8 cellular contexts compared by ENCODE assay signal in genomic region chr14:51780006-51780692, GRCh38.
A peak's percentile ranks its signal among the peaks of the same experiment; 100 is the strongest.
DNase-seq lines count a peak whose midpoint lies in the region; ATAC-seq and TF ChIP-seq lines count a peak whose summit lies in the region.

No MANE protein-coding gene starts in this region.

- peak overlapping the region; percentile 35 for H3K4me3 Mint-ChIP-seq in Calu3 (ENCODE audit: low read depth, unreplicated experiment)
- no peak overlapping the region for H3K4me3 Mint-ChIP-seq in activated CD4-positive, alpha-beta memory T cell treated with anti-CD3 and anti-CD28 coated beads, Interleukin-2, amount 10 ng/mL, durations not matched to agents 7 days and 5 days

- no peaks in the 10 kb centered on the region for H3K27me3 ChIP-seq in lung (ENCODE audit: control insufficient read depth, insufficient read depth)

- H3K27ac Mint-ChIP-seq in Calu3 (ENCODE audit: unreplicated experiment) = no peak overlapping the region
- no peak overlapping the region for H3K27ac Mint-ChIP-seq in activated CD4-positive, alpha-beta memory T cell treated with anti-CD3 and anti-CD28 coated beads, Interleukin-2, amount 10 ng/mL, durations not matched to agents 7 days and 5 days

- DNase-seq in Calu3 = peak; percentile 67
- DNase-seq in NCI-H526 treated with DMSO at 0.1 percent for 48 hours (lab: John Stamatoyannopoulos, UW) = peak; percentile 54
- DNase-seq in activated CD4-positive, alpha-beta memory T cell treated with anti-CD3 and anti-CD28 coated beads, Interleukin-2, amount 10 ng/mL, durations not matched to agents 7 days and 5 days = peak; percentile 74
- DNase-seq in ecto neural progenitor cell (ENCODE audit: low spot score) = peak; percentile 81
- peak; percentile 67 for DNase-seq in lung (ENCODE audit: low spot score)
- peak; percentile 21 for DNase-seq in stimulated activated CD8-positive, alpha-beta memory T cell treated with anti-CD3 and anti-CD28 coated beads, Interleukin-12 subunit alpha, Interleukin-12 subunit beta, amount 100 ng/mL, for 24 hours (ENCODE audit: extremely low read depth)

- CTCF ChIA-PET in Calu3 (lab: Charles Lee) = interaction anchor here (0.6 to 1.3 kb wide), 4 partner anchors 28 to 496 kb away, joined by 3 to 5 read pairs (median 4); partner anchors contain the start of gene FRMD6
- CTCF ChIA-PET in activated CD4-positive, alpha-beta memory T cell treated with anti-CD3 and anti-CD28 coated beads, Interleukin-2, amount 10 ng/mL, durations not matched to agents 7 days and 5 days (lab: Charles Lee) = interaction anchor here (0.7 to 2.4 kb wide), 16 partner anchors 9 to 685 kb away, joined by 3 to 10 read pairs (median 4); partner anchors contain the start of genes GNG2 and TRIM9

- POLR2A ChIA-PET in activated CD4-positive, alpha-beta memory T cell treated with anti-CD3 and anti-CD28 coated beads, Interleukin-2, amount 10 ng/mL, durations not matched to agents 7 days and 5 days (lab: Charles Lee) = interaction anchor here (1.1 to 1.2 kb wide), 2 partner anchors 128 to 209 kb away, joined by 3 read pairs; no protein-coding TSS in a partner anchor

- peaks cover 10% of the 10 kb centered on the region for H3K27me3 Mint-ChIP-seq in Calu3 (ENCODE audit: unreplicated experiment)
- H3K27me3 Mint-ChIP-seq in activated CD4-positive, alpha-beta memory T cell treated with anti-CD3 and anti-CD28 coated beads, Interleukin-2, amount 10 ng/mL, durations not matched to agents 7 days and 5 days = peaks cover 37% of the 10 kb centered on the region

- H3K36me3 ChIP-seq in lung (ENCODE audit: control insufficient read depth in 2 of 2, insufficient read depth in 2 of 2, low read length in 2 of 2) = no peaks in the 10 kb centered on the region

- intact Hi-C loops in Calu3 (cut with micrococcal nuclease; ENCODE audit: unreplicated experiment) = loop anchor here (1.0 to 10.0 kb wide), 2 partner anchors 497 to 825 kb away; no protein-coding TSS in a partner anchor

- peaks cover under 1% of the 10 kb centered on the region for H3K36me3 Mint-ChIP-seq in Calu3 (ENCODE audit: insufficient read depth, unreplicated experiment)
- H3K36me3 Mint-ChIP-seq in activated CD4-positive, alpha-beta memory T cell treated with anti-CD3 and anti-CD28 coated beads, Interleukin-2, amount 10 ng/mL, durations not matched to agents 7 days and 5 days (ENCODE audit: low read depth) = peaks cover under 1% of the 10 kb centered on the region

- WGBS in lung, 2 donors = 8 to 11% methylated on average over 13 of the region's 13 CpGs

- H3K27ac ChIP-seq in lung (ENCODE audit: low read depth in 1 of 2, low read length in 1 of 2) = no peak overlapping the region

- peaks cover under 1% of the 10 kb centered on the region for H3K9me3 Mint-ChIP-seq in Calu3 (ENCODE audit: low read depth, unreplicated experiment)
- no peaks in the 10 kb centered on the region for H3K9me3 Mint-ChIP-seq in activated CD4-positive, alpha-beta memory T cell treated with anti-CD3 and anti-CD28 coated beads, Interleukin-2, amount 10 ng/mL, durations not matched to agents 7 days and 5 days

- no peak overlapping the region for H3K4me3 ChIP-seq in lung

- no TSS peak for BruUV-seq in Calu3 (replicated peaks; lab: Mats Ljungman, UMichigan)

- peak; percentile 75 for TF ChIP-seq CTCF in Calu3 (IDR thresholded peaks at IDR 0.05; ENCODE audit: unreplicated experiment)
- peak; percentile 51 for TF ChIP-seq CTCF in lung (IDR thresholded peaks at IDR 0.05; ENCODE audit: control extremely low read depth, extremely low read depth)

- H3K9me3 ChIP-seq in lung (ENCODE audit: control insufficient read depth in 2 of 2, insufficient read depth in 1 of 2, low read length in 1 of 2) = no peaks in the 10 kb centered on the region

- ATAC-seq in HG02981 (IDR thresholded peaks at IDR 0.05; ENCODE audit: unreplicated experiment) (peak; percentile 51), lung (ENCODE audit: insufficient read depth, low FRiP score) (peak; percentile 56), GM18519 (IDR thresholded peaks at IDR 0.05; ENCODE audit: low FRiP score, unreplicated experiment) (no peak)

- peaks cover 19% of the 10 kb centered on the region for H3K4me1 Mint-ChIP-seq in Calu3 (ENCODE audit: low read depth, unreplicated experiment)
- H3K4me1 Mint-ChIP-seq in activated CD4-positive, alpha-beta memory T cell treated with anti-CD3 and anti-CD28 coated beads, Interleukin-2, amount 10 ng/mL, durations not matched to agents 7 days and 5 days = peaks cover 15% of the 10 kb centered on the region

- peaks cover 0 to 3% of the 10 kb centered on the region in 2 donors for H3K4me1 ChIP-seq in lung (ENCODE audit: control insufficient read depth in 2 of 2, insufficient read depth in 2 of 2, low read length in 2 of 2)

Comparison
In these comparisons a context has a peak if more than half of its experiments do, and no peak if none do; other contexts are left out.
1. DNase-seq: peak in every context shown above with its lines; median percentile 81 in ecto neural progenitor cell; 74 in activated CD4-positive, alpha-beta memory T cell treated with anti-CD3 and anti-CD28 coated beads, Interleukin-2, amount 10 ng/mL, durations not matched to agents 7 days and 5 days; 67 in Calu3; 67 in lung; 54 in NCI-H526 treated with DMSO at 0.1 percent for 48 hours; 21 in stimulated activated CD8-positive, alpha-beta memory T cell treated with anti-CD3 and anti-CD28 coated beads, Interleukin-12 subunit alpha, Interleukin-12 subunit beta, amount 100 ng/mL, for 24 hours.